27 cellular contexts compared by ENCODE assay signal in genomic region chr13:54312885-54313284, GRCh38.
"Had no signal": no experiment of that assay in that cellular context is flagged by ENCODE, and none has a peak within 500 bp of the region (broad histone marks: within the 10 kb centered on the region; RNA-seq: fewer than 3 reads in every experiment).

No MANE protein-coding gene starts in this region.

- H2AFZ ChIP-seq: hepatocyte, neural progenitor cell had no signal

- H3K4me1 Mint-ChIP-seq: mesothelial cell of epicardium; naive B cell; natural killer cell; nephron progenitor cell; neural progenitor cell; stimulated activated naive B cell treated with anti-CD40 and anti-IgM and Interleukin-4, amounts not matched to agents 10 μg/mL and 1 μg/mL and 100 μg/mL, for 72 hours had no signal

- H3K27me3 ChIP-seq: hepatocyte, neural progenitor cell, pancreas, suprapubic skin, tibial artery, uterus had no signal

- H3K9ac ChIP-seq: neural progenitor cell had no signal

- H3K27me3 Mint-ChIP-seq: naive B cell; stimulated activated naive B cell treated with anti-CD40 and anti-IgM and Interleukin-4, amounts not matched to agents 10 μg/mL and 1 μg/mL and 100 μg/mL, for 72 hours; stimulated activated naive CD8-positive, alpha-beta T cell treated with anti-CD3 and anti-CD28 coated beads, Interleukin-15, Interleukin-2, amounts not matched to agents 100 ng/mL and 50 ng/mL, for 24 hours had no signal

- DNase-seq: islet precursor cell; left ventricle myocardium inferior; mesendoderm; naive B cell; natural killer cell; nephron progenitor cell; retina; stimulated activated CD4-positive, alpha-beta T cell treated with anti-CD3 and anti-CD28 coated beads, Interleukin-12 subunit alpha, Interleukin-12 subunit beta, amount 100 ng/mL, for 4 hours; stimulated activated CD4-positive, alpha-beta T cell treated with anti-CD3 and anti-CD28 coated beads, Interleukin-15, amount 100 ng/mL, for 24 hours; stimulated activated CD4-positive, alpha-beta T cell treated with anti-CD3 and anti-CD28 coated beads, Interleukin-2, amount 100 ng/mL, for 24 hours; stimulated activated CD4-positive, alpha-beta T cell treated with anti-CD3 and anti-CD28 coated beads, Interleukin-4, amount 100 ng/mL, for 1 hour; stimulated activated naive B cell treated with anti-CD40 and anti-IgM and Interleukin-4, amounts not matched to agents 10 μg/mL and 1 μg/mL and 100 μg/mL, for 72 hours; tibial artery; trophoblast cell; uterus had no signal

- H3K27ac Mint-ChIP-seq: mesothelial cell of epicardium; naive B cell; natural killer cell; nephron progenitor cell; neural progenitor cell; stimulated activated naive B cell treated with anti-CD40 and anti-IgM and Interleukin-4, amounts not matched to agents 10 μg/mL and 1 μg/mL and 100 μg/mL, for 72 hours; stimulated activated naive CD8-positive, alpha-beta T cell treated with anti-CD3 and anti-CD28 coated beads, Interleukin-15, Interleukin-2, amounts not matched to agents 100 ng/mL and 50 ng/mL, for 24 hours had no signal

- ATAC-seq: natural killer cell; pancreas; right cardiac atrium; sciatic nerve; stimulated activated naive B cell treated with anti-CD40 and anti-IgM and Interleukin-4, amounts not matched to agents 10 μg/mL and 1 μg/mL and 100 μg/mL, for 72 hours had no signal

- H3K79me2 ChIP-seq: hepatocyte had no signal

- H3K4me2 ChIP-seq: hepatocyte, neural progenitor cell had no signal

- H3K27ac ChIP-seq: hepatocyte, left ventricle myocardium inferior, neural progenitor cell, pancreas, prostate gland, skin epidermis, suprapubic skin, thoracic aorta, tibial artery, uterus had no signal

- H3K36me3 ChIP-seq: left ventricle myocardium inferior, neural progenitor cell, pancreas, prostate gland, suprapubic skin, thoracic aorta, tibial artery, uterus had no signal

- H3K36me3 Mint-ChIP-seq: mesothelial cell of epicardium; naive B cell; natural killer cell; neural progenitor cell; stimulated activated naive B cell treated with anti-CD40 and anti-IgM and Interleukin-4, amounts not matched to agents 10 μg/mL and 1 μg/mL and 100 μg/mL, for 72 hours had no signal

- FAIRE-seq: pancreas had no signal

- H3K4me3 ChIP-seq: hepatocyte, left ventricle myocardium inferior, lung, neural progenitor cell, pancreas, prostate gland, skin epidermis, suprapubic skin, thoracic aorta, tibial artery, uterus had no signal

- H3K4me1 ChIP-seq: left ventricle myocardium inferior, neural progenitor cell, pancreas, prostate gland, suprapubic skin, tibial artery, uterus had no signal

- H3K4me3 Mint-ChIP-seq: mesothelial cell of epicardium; naive B cell; natural killer cell; nephron progenitor cell; neural progenitor cell; stimulated activated naive B cell treated with anti-CD40 and anti-IgM and Interleukin-4, amounts not matched to agents 10 μg/mL and 1 μg/mL and 100 μg/mL, for 72 hours; stimulated activated naive CD8-positive, alpha-beta T cell treated with anti-CD3 and anti-CD28 coated beads, Interleukin-15, Interleukin-2, amounts not matched to agents 100 ng/mL and 50 ng/mL, for 24 hours had no signal

- H3K9me3 ChIP-seq: pancreas, prostate gland, suprapubic skin, thoracic aorta, tibial artery, uterus had no signal
